24 cellular contexts compared by ENCODE assay signal in the genomic region with DNA sequence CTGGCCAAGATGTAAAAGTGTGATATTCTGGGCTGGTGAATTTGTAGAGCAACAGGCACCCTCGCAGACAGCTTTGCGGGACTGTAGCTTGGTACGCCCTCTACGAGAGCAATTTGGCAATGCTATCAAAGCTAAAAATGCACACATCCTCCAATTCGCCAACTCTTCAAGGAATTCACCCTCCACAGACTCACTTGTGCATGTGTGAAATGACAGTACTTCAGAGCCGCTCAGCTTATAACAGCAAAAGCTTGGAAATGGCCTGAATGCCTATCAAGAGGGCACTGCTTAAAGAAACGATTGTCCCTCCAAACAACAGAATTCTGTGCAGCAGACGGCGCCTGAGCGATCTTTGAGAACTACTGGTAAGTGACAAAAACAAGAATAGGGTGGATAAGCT.
"Had no signal": no experiment of that assay in that cellular context is flagged by ENCODE, and none has a peak within 500 bp of the region (broad histone marks: within the 10 kb centered on the region; RNA-seq: fewer than 3 reads in every experiment).

No MANE protein-coding gene starts in this region.

- H3K4me3 ChIP-seq: breast epithelium, esophagus muscularis mucosa, gastrocnemius medialis, heart left ventricle, lower lobe of right lung, right lobe of liver, stomach, vagina had no signal

- H3K27ac ChIP-seq: breast epithelium, esophagus muscularis mucosa, gastrocnemius medialis, heart left ventricle, lower lobe of right lung, neutrophil, parathyroid adenoma, right lobe of liver, stomach, vagina, WERI-Rb-1 had no signal

- DNase-seq: activated CD4-positive, alpha-beta T cell treated with anti-CD3 and anti-CD28 coated beads, Interleukin-2, amount 50 U/mL, for 1 hour; activated CD4-positive, CD25-positive, alpha-beta regulatory T cell treated with anti-CD3 and anti-CD28 coated beads, Interleukin-2, amount 50 U/mL, for 72 hours; activated CD8-positive, alpha-beta memory T cell treated with anti-CD3 and anti-CD28 coated beads, Interleukin-2, amount 50 U/mL, for 48 hours; activated naive CD4-positive, alpha-beta T cell treated with Interleukin-2 at 50 U/mL for 16 hours; activated naive CD8-positive, alpha-beta T cell treated with anti-CD3 and anti-CD28 coated beads for 36 hours; activated T-cell treated with anti-CD3 and anti-CD28 coated beads, Interleukin-2, amount 50 U/mL, for 4 hours; effector memory CD8-positive, alpha-beta T cell; gastrocnemius medialis; lower lobe of right lung; natural killer cell; right lobe of liver; small intestine; stomach; T-helper 1 cell; trophoblast cell; WERI-Rb-1 had no signal

- H3K36me3 ChIP-seq: breast epithelium, esophagus muscularis mucosa, gastrocnemius medialis, heart left ventricle, lower lobe of right lung, neutrophil, right lobe of liver, stomach, vagina, WERI-Rb-1 had no signal

- H3K27me3 ChIP-seq: breast epithelium, gastrocnemius medialis, heart left ventricle, neutrophil, right lobe of liver, vagina had no signal

- ATAC-seq: activated T-cell treated with anti-CD3 and anti-CD28 coated beads, Interleukin-2, amount 50 U/mL, for 4 hours; effector memory CD8-positive, alpha-beta T cell; gastrocnemius medialis; heart left ventricle; left lobe of liver; lower lobe of right lung; natural killer cell; right lobe of liver; stimulated activated memory B cell treated with anti-CD40 and anti-IgM and Interleukin-4, amounts not matched to agents 10 μg/mL and 1 μg/mL and 100 μg/mL, for 72 hours had no signal

- H3K4me1 ChIP-seq: breast epithelium, esophagus muscularis mucosa, gastrocnemius medialis, heart left ventricle, lower lobe of right lung, parathyroid adenoma, right lobe of liver, stomach, vagina had no signal

- H3K9me3 ChIP-seq: breast epithelium, esophagus muscularis mucosa, gastrocnemius medialis, heart left ventricle, lower lobe of right lung, neutrophil, right lobe of liver, stomach, vagina had no signal
